Comparison of ENCODE assay signal across 36 cellular contexts in genomic region chr21:41939391-41939790, GRCh38.
"Had no signal": no experiment of that assay in that cellular context is flagged by ENCODE, and none has a peak within 500 bp of the region (broad histone marks: within the 10 kb centered on the region; RNA-seq: fewer than 3 reads in every experiment).

No MANE protein-coding gene starts in this region.

- H3K4me3 Mint-ChIP-seq: activated B cell treated with CpG ODN at 0.5 μM for 24 hours; activated CD8-positive, alpha-beta T cell treated with anti-CD3 and anti-CD28 coated beads for 36 hours; activated naive CD4-positive, alpha-beta T cell treated with anti-CD3 and anti-CD28 coated beads for 36 hours; activated naive CD4-positive, alpha-beta T cell treated with anti-CD3 and anti-CD28 coated beads, Interleukin-2, amount 50 U/mL, for 24 hours; activated naive CD8-positive, alpha-beta T cell treated with anti-CD3 and anti-CD28 coated beads for 36 hours; activated naive CD8-positive, alpha-beta T cell treated with anti-CD3 and anti-CD28 coated beads, Interleukin-2, amount 50 U/mL, for 24 hours; activated T-helper 1 cell treated with anti-CD3 and anti-CD28 coated beads, Interleukin-12 subunit alpha, Interleukin-12 subunit beta, Interleukin-2, Interleukin-4 antibody, amounts not matched to agents 30 ng/mL and 10 ng/mL and 1 ng/mL, durations not matched to agents 14 hours and 24 hours and 36 hours; brain; effector memory CD8-positive, alpha-beta T cell; T-helper 17 cell; T-helper 2 cell treated with Interferon-gamma antibody and Interleukin-4, amounts not matched to agents 5 μg/mL and 100 μg/mL, for 36 hours had no signal

- H3K27ac Mint-ChIP-seq: activated B cell treated with CpG ODN at 0.5 μM for 24 hours; activated CD8-positive, alpha-beta T cell treated with anti-CD3 and anti-CD28 coated beads for 36 hours; activated naive CD4-positive, alpha-beta T cell treated with anti-CD3 and anti-CD28 coated beads for 36 hours; activated naive CD4-positive, alpha-beta T cell treated with anti-CD3 and anti-CD28 coated beads, Interleukin-2, amount 50 U/mL, for 24 hours; activated naive CD8-positive, alpha-beta T cell treated with anti-CD3 and anti-CD28 coated beads for 36 hours; activated naive CD8-positive, alpha-beta T cell treated with anti-CD3 and anti-CD28 coated beads, Interleukin-2, amount 50 U/mL, for 24 hours; activated T-helper 1 cell treated with anti-CD3 and anti-CD28 coated beads, Interleukin-12 subunit alpha, Interleukin-12 subunit beta, Interleukin-2, Interleukin-4 antibody, amounts not matched to agents 30 ng/mL and 10 ng/mL and 1 ng/mL, durations not matched to agents 14 hours and 24 hours and 36 hours; activated T-helper 2 cell treated with anti-CD3 and anti-CD28 coated beads, Interferon-gamma antibody, Interleukin-2, Interleukin-4, amounts not matched to agents 10 μg/mL and 5 μg/mL and 100 μg/mL, durations not matched to agents 14 hours and 24 hours and 36 hours; brain; effector memory CD8-positive, alpha-beta T cell; T-helper 17 cell; T-helper 2 cell treated with Interferon-gamma antibody and Interleukin-4, amounts not matched to agents 5 μg/mL and 100 μg/mL, for 36 hours had no signal

- H3K9me3 ChIP-seq: ascending aorta, breast epithelium, esophagus muscularis mucosa, gastrocnemius medialis had no signal

- H3K4me1 ChIP-seq: ascending aorta, breast epithelium, foreskin keratinocyte, gastrocnemius medialis had no signal

- H3K27me3 ChIP-seq: ascending aorta, breast epithelium, cardiac muscle cell, esophagus muscularis mucosa, foreskin keratinocyte, gastrocnemius medialis had no signal

- ATAC-seq: activated CD4-positive, CD25-positive, alpha-beta regulatory T cell treated with anti-CD3 and anti-CD28 coated beads, Interleukin-2, amount 50 U/mL, for 24 hours; activated CD8-positive, alpha-beta T cell treated with anti-CD3 and anti-CD28 coated beads for 36 hours; activated naive CD8-positive, alpha-beta T cell treated with anti-CD3 and anti-CD28 coated beads, Interleukin-2, amount 50 U/mL, for 24 hours; effector memory CD8-positive, alpha-beta T cell; foreskin keratinocyte; gastrocnemius medialis; T-helper 17 cell had no signal

- H3K9me3 Mint-ChIP-seq: activated B cell treated with CpG ODN at 0.5 μM for 24 hours; activated CD8-positive, alpha-beta T cell treated with anti-CD3 and anti-CD28 coated beads for 36 hours; activated naive CD4-positive, alpha-beta T cell treated with anti-CD3 and anti-CD28 coated beads for 36 hours; activated naive CD4-positive, alpha-beta T cell treated with anti-CD3 and anti-CD28 coated beads, Interleukin-2, amount 50 U/mL, for 24 hours; activated naive CD8-positive, alpha-beta T cell treated with anti-CD3 and anti-CD28 coated beads for 36 hours; activated naive CD8-positive, alpha-beta T cell treated with anti-CD3 and anti-CD28 coated beads, Interleukin-2, amount 50 U/mL, for 24 hours; activated T-helper 1 cell treated with anti-CD3 and anti-CD28 coated beads, Interleukin-12 subunit alpha, Interleukin-12 subunit beta, Interleukin-2, Interleukin-4 antibody, amounts not matched to agents 30 ng/mL and 10 ng/mL and 1 ng/mL, durations not matched to agents 14 hours and 24 hours and 36 hours; activated T-helper 2 cell treated with anti-CD3 and anti-CD28 coated beads, Interferon-gamma antibody, Interleukin-2, Interleukin-4, amounts not matched to agents 10 μg/mL and 5 μg/mL and 100 μg/mL, durations not matched to agents 14 hours and 24 hours and 36 hours; brain; effector memory CD8-positive, alpha-beta T cell; T-helper 2 cell treated with Interferon-gamma antibody and Interleukin-4, amounts not matched to agents 5 μg/mL and 100 μg/mL, for 36 hours had no signal

- H3K27me3 Mint-ChIP-seq: activated CD8-positive, alpha-beta T cell treated with anti-CD3 and anti-CD28 coated beads for 36 hours; activated naive CD4-positive, alpha-beta T cell treated with anti-CD3 and anti-CD28 coated beads, Interleukin-2, amount 50 U/mL, for 24 hours; activated naive CD8-positive, alpha-beta T cell treated with anti-CD3 and anti-CD28 coated beads for 36 hours; activated naive CD8-positive, alpha-beta T cell treated with anti-CD3 and anti-CD28 coated beads, Interleukin-2, amount 50 U/mL, for 24 hours; brain had no signal

- H3K36me3 ChIP-seq: breast epithelium, cardiac muscle cell, gastrocnemius medialis had no signal

- H3K27ac ChIP-seq: ascending aorta, breast epithelium, cardiac muscle cell, coronary artery, esophagus muscularis mucosa, foreskin keratinocyte, gastrocnemius medialis, WERI-Rb-1 had no signal

- H3K4me1 Mint-ChIP-seq: activated B cell treated with CpG ODN at 0.5 μM for 24 hours; activated naive CD4-positive, alpha-beta T cell treated with anti-CD3 and anti-CD28 coated beads, Interleukin-2, amount 50 U/mL, for 24 hours; activated naive CD8-positive, alpha-beta T cell treated with anti-CD3 and anti-CD28 coated beads for 36 hours; activated naive CD8-positive, alpha-beta T cell treated with anti-CD3 and anti-CD28 coated beads, Interleukin-2, amount 50 U/mL, for 24 hours; brain; T-helper 17 cell had no signal

- H3K36me3 Mint-ChIP-seq: activated naive CD4-positive, alpha-beta T cell treated with anti-CD3 and anti-CD28 coated beads, Interleukin-2, amount 50 U/mL, for 24 hours; activated naive CD8-positive, alpha-beta T cell treated with anti-CD3 and anti-CD28 coated beads for 36 hours had no signal

- H3K4me3 ChIP-seq: ascending aorta, breast epithelium, cardiac muscle cell, coronary artery, esophagus muscularis mucosa, gastrocnemius medialis had no signal

- DNase-seq: activated B cell treated with CpG ODN at 0.5 μM for 24 hours; activated CD4-positive, alpha-beta T cell treated with anti-CD3 and anti-CD28 coated beads for 48 hours; activated CD4-positive, alpha-beta T cell treated with anti-CD3 and anti-CD28 coated beads, Interleukin-2, amount 50 U/mL, for 1 hour; activated CD4-positive, alpha-beta T cell treated with anti-CD3 and anti-CD28 coated beads, Interleukin-2, amount 50 U/mL, for 48 hours; activated CD8-positive, alpha-beta memory T cell treated with anti-CD3 and anti-CD28 coated beads for 24 hours; activated CD8-positive, alpha-beta T cell treated with anti-CD3 and anti-CD28 coated beads for 36 hours; activated effector memory CD4-positive, alpha-beta T cell treated with anti-CD3 and anti-CD28 coated beads, Interleukin-2, amount 50 U/mL, for 16 hours; activated naive CD4-positive, alpha-beta T cell treated with anti-CD3 and anti-CD28 coated beads for 36 hours; activated naive CD8-positive, alpha-beta T cell treated with anti-CD3 and anti-CD28 coated beads for 36 hours; activated naive CD8-positive, alpha-beta T cell treated with anti-CD3 and anti-CD28 coated beads, Interleukin-2, amount 50 U/mL, for 24 hours; activated T-cell treated with anti-CD3 and anti-CD28 coated beads, Interleukin-2, amount 50 U/mL, for 48 hours; central memory CD4-positive, alpha-beta T cell; cerebellar nuclear complex; dermis blood vessel endothelial cell; effector CD4-positive, alpha-beta T cell; effector memory CD8-positive, alpha-beta T cell; erythroblast; foreskin keratinocyte; gastrocnemius medialis; glutamatergic neuron; SW 1271; T-helper 1 cell; T-helper 17 cell; T1000; WERI-Rb-1 had no signal
